ENCODE assay signal across 8 cellular contexts in the genomic region with DNA sequence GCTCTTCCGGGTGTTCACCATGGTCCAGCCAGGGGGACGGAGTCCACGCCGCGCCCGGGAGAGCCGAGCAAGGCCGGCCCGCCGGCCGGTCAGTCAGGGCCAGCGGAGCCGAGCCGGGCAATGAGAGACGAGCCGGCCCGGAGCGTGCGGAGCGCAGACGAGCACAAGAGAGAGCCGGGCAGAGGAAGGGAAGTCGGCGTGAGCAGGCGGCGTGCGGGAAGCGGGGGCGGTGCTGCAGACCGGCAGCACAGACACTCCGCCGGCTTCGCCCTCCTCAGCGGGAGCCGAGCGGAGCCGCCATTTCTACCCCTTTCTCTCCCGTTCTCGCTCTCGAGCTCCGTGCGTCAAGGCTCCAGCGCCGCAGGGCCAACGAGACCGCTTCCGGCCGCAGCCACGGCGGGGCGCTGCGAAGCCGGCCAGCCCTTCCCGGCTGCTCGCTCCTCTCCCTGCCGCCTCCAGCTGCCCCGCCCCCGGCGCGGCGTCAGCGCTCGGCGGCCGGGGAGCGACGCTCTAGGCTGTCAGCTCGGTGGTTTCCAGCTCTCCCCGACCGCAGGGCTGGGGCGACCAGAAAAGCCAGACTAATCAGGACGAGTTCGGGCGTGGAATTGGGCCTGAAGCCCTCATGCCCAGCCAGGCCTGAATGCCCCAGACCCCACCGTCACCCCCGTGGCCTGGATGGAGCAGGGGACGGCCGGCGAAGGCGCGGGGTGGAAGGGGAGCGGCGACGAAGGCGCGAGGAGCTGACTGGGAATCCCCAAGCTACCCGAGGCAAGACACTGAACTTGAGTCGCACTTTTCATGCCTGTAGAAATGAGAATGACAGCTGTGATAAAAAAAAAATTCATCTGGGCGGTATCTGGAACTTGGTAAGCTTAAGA. TPM values are rescaled to one million over a fixed set of nuclear protein-coding genes. Genes with fewer than 3 reads are reported as not detected.
DNase-seq lines count a peak whose midpoint lies in the region; ATAC-seq and TF ChIP-seq lines count a peak whose summit lies in the region.

ATAD2B (minus strand) TSS at position 374 of the 878 bp plus-strand sequence; CDS start at position 21, 353 bp downstream.

- no peaks in the 10 kb centered on the region for H3K9me3 ChIP-seq in left lung

- no peaks in the 10 kb centered on the region for H3K36me3 ChIP-seq in left lung

- peaks cover 7% of the 10 kb centered on the region for H3K36me3 Mint-ChIP-seq in activated CD4-positive, alpha-beta T cell treated with anti-CD3 and anti-CD28 coated beads, Interleukin-2, amount 10 ng/mL, durations not matched to agents 7 days and 5 days (ENCODE audit: low read depth)

- CTCF ChIA-PET in activated CD4-positive, alpha-beta T cell treated with anti-CD3 and anti-CD28 coated beads, Interleukin-2, amount 10 ng/mL, durations not matched to agents 7 days and 5 days (lab: Charles Lee) = interaction anchor here (0.6 to 4.1 kb wide), 37 partner anchors 8 to 763 kb away, joined by 3 to 52 read pairs (median 4); partner anchors contain the start of genes SF3B6, TP53I3, UBXN2A and WDCP

- H3K9me3 Mint-ChIP-seq in activated CD4-positive, alpha-beta T cell treated with anti-CD3 and anti-CD28 coated beads, Interleukin-2, amount 10 ng/mL, durations not matched to agents 7 days and 5 days = no peaks in the 10 kb centered on the region

- peak; percentile 74 for ATAC-seq in GM19328 (IDR thresholded peaks at IDR 0.05; ENCODE audit: unreplicated experiment)
- peak; percentile 69 for ATAC-seq in HG03520 (IDR thresholded peaks at IDR 0.05; ENCODE audit: unreplicated experiment)
- peak; percentile 94 for ATAC-seq in left lung

- H3K4me1 Mint-ChIP-seq in activated CD4-positive, alpha-beta T cell treated with anti-CD3 and anti-CD28 coated beads, Interleukin-2, amount 10 ng/mL, durations not matched to agents 7 days and 5 days = peaks cover 46% of the 10 kb centered on the region

- H3K4me3 Mint-ChIP-seq in activated CD4-positive, alpha-beta T cell treated with anti-CD3 and anti-CD28 coated beads, Interleukin-2, amount 10 ng/mL, durations not matched to agents 7 days and 5 days = peak within 1 kb of the TSS; percentile 94

- intact Hi-C loops in left lung (cut with DNase I) = no loop called here

- POLR2A ChIA-PET in activated CD4-positive, alpha-beta T cell treated with anti-CD3 and anti-CD28 coated beads, Interleukin-2, amount 10 ng/mL, durations not matched to agents 7 days and 5 days (lab: Charles Lee) = interaction anchor here (0.5 to 1.7 kb wide), 9 partner anchors 13 to 402 kb away, joined by 3 to 8 read pairs (median 4); partner anchors contain the start of genes SF3B6, TP53I3 and UBXN2A

- peak within 1 kb of the TSS; percentile 99 to 100 for H3K27ac ChIP-seq in left lung

- H3K27me3 ChIP-seq in left lung = no peaks in the 10 kb centered on the region

- peak within 1 kb of the TSS; percentile 99 for H3K27ac Mint-ChIP-seq in activated CD4-positive, alpha-beta T cell treated with anti-CD3 and anti-CD28 coated beads, Interleukin-2, amount 10 ng/mL, durations not matched to agents 7 days and 5 days

- peak; percentile 84 to 94 for TF ChIP-seq CTCF in left lung (IDR thresholded peaks at IDR 0.05)

- no peaks in the 10 kb centered on the region for H3K27me3 Mint-ChIP-seq in activated CD4-positive, alpha-beta T cell treated with anti-CD3 and anti-CD28 coated beads, Interleukin-2, amount 10 ng/mL, durations not matched to agents 7 days and 5 days

- H3K4me3 ChIP-seq in left lung = peak within 1 kb of the TSS; percentile 88 to 91

- DNase-seq in C1 segment of cervical spinal cord (lab: John Stamatoyannopoulos, UW) (peak; percentile 45 to 93 (median 85)), NCI-H526 treated with DMSO at 0.1 percent for 48 hours (lab: John Stamatoyannopoulos, UW) (peak; percentile 85), cortex of kidney (lab: John Stamatoyannopoulos, UW) (peak; percentile 60), left lung (peak; percentile 92 to 99)
- DNase-seq in activated CD4-positive, alpha-beta T cell treated with anti-CD3 and anti-CD28 coated beads, Interleukin-2, amount 10 ng/mL, durations not matched to agents 7 days and 5 days = peak; percentile 91
- peak; percentile 89 to 93 for DNase-seq in stimulated activated CD4-positive, alpha-beta T cell treated with anti-CD3 and anti-CD28 coated beads, Interleukin-2, amount 100 ng/mL, for 48 hours

- peaks cover 7 to 53% of the 10 kb centered on the region in 2 donors for H3K4me1 ChIP-seq in left lung

RNA-seq across cellular contexts. Expression of gene ATAD2B, which starts in this region (rescaled TPM):
- 10 to 100 TPM; 24.7 to 25.6 TPM for total RNA-seq in activated CD4-positive, alpha-beta T cell treated with anti-CD3 and anti-CD28 coated beads, Interleukin-2, amount 10 ng/mL, durations not matched to agents 7 days and 5 days
- 10 to 100 TPM; 20.1 to 24.9 TPM for total RNA-seq in left lung

Comparison
In these comparisons a context has a peak if more than half of its experiments do, and no peak if none do; other contexts are left out.
1. Peak in every context shown above with its lines: DNase-seq, ATAC-seq, H3K4me3 ChIP-seq and H3K27ac ChIP-seq.